Comparison of ENCODE assay signal across 19 cellular contexts in the genomic region with DNA sequence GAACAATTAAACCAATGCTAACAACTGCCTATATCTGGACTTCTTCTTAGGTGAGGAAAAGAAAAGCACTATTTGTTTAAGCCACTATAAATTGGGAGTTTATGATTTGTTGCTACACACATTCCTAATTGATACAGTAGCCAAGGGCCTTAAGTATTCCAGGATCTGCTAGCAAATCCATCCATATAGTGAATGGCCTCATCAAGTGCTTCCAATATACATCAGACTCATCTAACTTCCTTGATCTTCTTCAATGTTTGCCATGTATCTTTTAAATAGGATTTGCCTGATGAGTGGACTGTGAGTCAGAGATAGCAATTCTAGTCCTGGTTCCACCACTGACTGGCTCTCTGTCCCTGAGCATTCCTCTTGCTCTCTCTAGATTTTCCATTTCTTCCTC.
DNase-seq lines count a peak whose midpoint lies in the region; ATAC-seq and TF ChIP-seq lines count a peak whose summit lies in the region.
"Had no signal": no experiment of that assay in that cellular context is flagged by ENCODE, and none has a peak within 500 bp of the region (broad histone marks: within the 10 kb centered on the region; RNA-seq: fewer than 3 reads in every experiment).

No MANE protein-coding gene starts in this region.

- H4K5ac ChIP-seq in mesendoderm (ENCODE audit: low read length): no peak overlapping the region

- H3K27me3 ChIP-seq in GM23248 (replicated peaks; ENCODE audit: insufficient read depth) (no peaks in the 10 kb centered on the region), Karpas-422 (ENCODE audit: low read length) (no peaks in the 10 kb centered on the region), mesendoderm (ENCODE audit: insufficient read depth, low read length, poor library complexity) (no peaks in the 10 kb centered on the region), tibial artery (no peaks in the 10 kb centered on the region)
- H3K27me3 ChIP-seq: BLaER1 treated with 17β-estradiol and CSF1 and Interleukin-3, amounts not matched to agents 10 nM and 100 nM had no signal

- H3K36me3 ChIP-seq in GM23248 (ENCODE audit: low read depth) (no peaks in the 10 kb centered on the region), Karpas-422 (ENCODE audit: insufficient read depth, low read length) (no peaks in the 10 kb centered on the region), mesendoderm (ENCODE audit: control insufficient read depth, insufficient read depth, low read length) (no peaks in the 10 kb centered on the region), tibial artery (no peaks in the 10 kb centered on the region)
- H3K36me3 ChIP-seq: BLaER1 treated with 17β-estradiol and CSF1 and Interleukin-3, amounts not matched to agents 10 nM and 100 nM had no signal

- no peak overlapping the region for H3K18ac ChIP-seq in mesendoderm (ENCODE audit: low read length)

- H3K9me2 ChIP-seq in GM23248 (ENCODE audit: insufficient read depth): no peaks in the 10 kb centered on the region
- H3K9me2 ChIP-seq in Karpas-422 (replicated peaks; ENCODE audit: insufficient read depth, low read length): no peaks in the 10 kb centered on the region

- H3K79me1 ChIP-seq in mesendoderm (ENCODE audit: low read length): no peaks in the 10 kb centered on the region

- no peaks in the 10 kb centered on the region for H3K79me2 ChIP-seq in GM23248 (ENCODE audit: insufficient read depth)
- no peaks in the 10 kb centered on the region for H3K79me2 ChIP-seq in Karpas-422 (ENCODE audit: low read length)
- H3K79me2 ChIP-seq in mesendoderm (ENCODE audit: control insufficient read depth, insufficient read depth, low read length): no peaks in the 10 kb centered on the region

- H3K4me1 Mint-ChIP-seq in endothelial cell (ENCODE audit: unreplicated experiment): no peaks in the 10 kb centered on the region
- H3K4me1 Mint-ChIP-seq: B cell had no signal

- H2BK15ac ChIP-seq in mesendoderm (replicated peaks; ENCODE audit: low read depth): no peak overlapping the region

- no peak overlapping the region for H3K4ac ChIP-seq in mesendoderm (ENCODE audit: low read depth, low read length)

- H3K27ac Mint-ChIP-seq in endothelial cell (ENCODE audit: unreplicated experiment): no peak overlapping the region
- H3K27ac Mint-ChIP-seq: B cell; CD8-positive, alpha-beta T cell had no signal

- H3K23ac ChIP-seq in mesendoderm (ENCODE audit: low read length): no peak overlapping the region

- H3K4me2 ChIP-seq in GM23248 (ENCODE audit: unreplicated experiment): no peak overlapping the region
- no peak overlapping the region for H3K4me2 ChIP-seq in Karpas-422 (ENCODE audit: low read depth, low read length, poor library complexity, severe bottlenecking)
- H3K4me2 ChIP-seq in mesendoderm (ENCODE audit: low read length): no peak overlapping the region
- H3K4me2 ChIP-seq: BLaER1 treated with 17β-estradiol and CSF1 and Interleukin-3, amounts not matched to agents 10 nM and 100 nM had no signal

- H3K4me3 ChIP-seq in GM23248: no peak overlapping the region
- H3K4me3 ChIP-seq in Karpas-422 (ENCODE audit: low read length): no peak overlapping the region
- no peak overlapping the region for H3K4me3 ChIP-seq in epithelial cell of esophagus (ENCODE audit: low read length)
- no peak overlapping the region for H3K4me3 ChIP-seq in mesendoderm (ENCODE audit: low read length)
- H3K4me3 ChIP-seq in tibial artery: no peak overlapping the region
- H3K4me3 ChIP-seq: BLaER1 treated with 17β-estradiol and CSF1 and Interleukin-3, amounts not matched to agents 10 nM and 100 nM had no signal

- peak; percentile 18 for DNase-seq in GM23248
- DNase-seq in Karpas-422: peak; percentile 31
- peak; percentile 29 for DNase-seq in epithelial cell of esophagus (ENCODE audit: low read depth)
- peak; percentile 33 for DNase-seq in mesendoderm
- no peak for DNase-seq in endothelial cell (ENCODE audit: low spot score)
- DNase-seq in NCI-H524 (lab: John Stamatoyannopoulos, UW): no peak
- no peak for DNase-seq in tibial artery
- DNase-seq: Calu3; CD8-positive, alpha-beta T cell; DMS 273 treated with DMSO at 0.1 percent for 48 hours; DMS79; GDM1; GOT3; H7; KG1 had no signal

- no peaks in the 10 kb centered on the region for H4K20me1 ChIP-seq in GM23248 (ENCODE audit: insufficient read depth)
- no peaks in the 10 kb centered on the region for H4K20me1 ChIP-seq in Karpas-422 (ENCODE audit: insufficient read depth, low read depth, low read length)
- H4K20me1 ChIP-seq: BLaER1 treated with 17β-estradiol and CSF1 and Interleukin-3, amounts not matched to agents 10 nM and 100 nM had no signal

- no peak for ATAC-seq in GM21619 (IDR thresholded peaks at IDR 0.05; ENCODE audit: unreplicated experiment)
- ATAC-seq: CD8-positive, alpha-beta T cell; HCT116 had no signal

- H3K4me3 Mint-ChIP-seq in endothelial cell (ENCODE audit: unreplicated experiment): no peak overlapping the region
- H3K4me3 Mint-ChIP-seq: B cell; CD8-positive, alpha-beta T cell had no signal

- intact Hi-C loops in tibial artery (cut with DNase I; ENCODE audit: low total_unique reads): no loop called here

- no peak overlapping the region for H2BK120ac ChIP-seq in mesendoderm (ENCODE audit: low read depth, low read length)

- no peaks in the 10 kb centered on the region for H3K9me3 ChIP-seq in GM23248 (ENCODE audit: low read depth)
- H3K9me3 ChIP-seq in Karpas-422 (ENCODE audit: low read length): no peaks in the 10 kb centered on the region
- no peaks in the 10 kb centered on the region for H3K9me3 ChIP-seq in tibial artery

- H3K4me1 ChIP-seq in GM23248 (ENCODE audit: insufficient read depth) (no peaks in the 10 kb centered on the region), Karpas-422 (ENCODE audit: low read length) (peaks cover 4% of the 10 kb centered on the region; the same call in 1 of the 2 replicates), mesendoderm (ENCODE audit: control insufficient read depth, low read depth, low read length) (no peaks in the 10 kb centered on the region), tibial artery (no peaks in the 10 kb centered on the region)

- no peaks in the 10 kb centered on the region for H3K9me3 Mint-ChIP-seq in endothelial cell (ENCODE audit: unreplicated experiment)

- H3K27ac ChIP-seq in GM23248: no peak overlapping the region
- no peak overlapping the region for H3K27ac ChIP-seq in Karpas-422 (ENCODE audit: low read length)
- H3K27ac ChIP-seq in mesendoderm (ENCODE audit: low read depth, low read length): no peak overlapping the region
- no peak overlapping the region for H3K27ac ChIP-seq in tibial artery
- H3K27ac ChIP-seq: BLaER1 treated with 17β-estradiol and CSF1 and Interleukin-3, amounts not matched to agents 10 nM and 100 nM had no signal

- TF ChIP-seq CTCF in epithelial cell of esophagus (IDR thresholded peaks at IDR 0.05; ENCODE audit: insufficient read depth, low read depth, low read length, missing control alignments) (no peak), endothelial cell (IDR thresholded peaks at IDR 0.05; ENCODE audit: unreplicated experiment) (no peak), tibial artery (IDR thresholded peaks at IDR 0.05) (no peak)

- no peak overlapping the region for H2BK5ac ChIP-seq in mesendoderm (ENCODE audit: low read length)

- H3K27me3 Mint-ChIP-seq in endothelial cell (ENCODE audit: unreplicated experiment): peaks cover 1% of the 10 kb centered on the region
- H3K27me3 Mint-ChIP-seq: B cell had no signal

- H3F3A ChIP-seq in GM23248 (ENCODE audit: insufficient read depth): no peaks in the 10 kb centered on the region

- no peak overlapping the region for H3K56ac ChIP-seq in mesendoderm (ENCODE audit: low read length)

- no peak overlapping the region for H2AK5ac ChIP-seq in mesendoderm (ENCODE audit: low read length)

- no peak overlapping the region for H4K8ac ChIP-seq in mesendoderm (ENCODE audit: low read depth, low read length)

- H2AFZ ChIP-seq in GM23248 (no peak overlapping the region), Karpas-422 (ENCODE audit: low read length) (no peak overlapping the region)

- in situ Hi-C loops in GM23248 (cut with MboI): no loop called here

- H3K36me3 Mint-ChIP-seq in endothelial cell (ENCODE audit: low read depth, unreplicated experiment): no peaks in the 10 kb centered on the region
- H3K36me3 Mint-ChIP-seq: CD8-positive, alpha-beta T cell had no signal

- H3K9ac ChIP-seq in GM23248: no peak overlapping the region
- no peak overlapping the region for H3K9ac ChIP-seq in Karpas-422 (ENCODE audit: low read length)
- no peak overlapping the region for H3K9ac ChIP-seq in mesendoderm (ENCODE audit: low read length)
- H3K9ac ChIP-seq: BLaER1 treated with 17β-estradiol and CSF1 and Interleukin-3, amounts not matched to agents 10 nM and 100 nM had no signal

Comparison
In these comparisons a context has a peak if more than half of its experiments do, and no peak if none do; other contexts are left out.
1. DNase-seq: peak in GM23248 (single experiment), Karpas-422 (single experiment), epithelial cell of esophagus (single experiment) and mesendoderm (single experiment); none in endothelial cell (single experiment), NCI-H524 (0 of 2) and tibial artery (0 of 2).